8 cellular contexts compared by ENCODE assay signal in genomic region chr5:73135429-73136276, GRCh38. TPM values are rescaled to one million over a fixed set of nuclear protein-coding genes. Genes with fewer than 3 reads are reported as not detected.
DNase-seq lines count a peak whose midpoint lies in the region; ATAC-seq and TF ChIP-seq lines count a peak whose summit lies in the region.

No MANE protein-coding gene starts in this region.

- DNase-seq in left ventricle myocardium inferior (no peak), heart right ventricle (no peak), NCI-H748 treated with DMSO at 0.1 percent for 48 hours (lab: John Stamatoyannopoulos, UW) (peak; percentile 4), fibroblast of lung (ENCODE audit: low read depth in 2 of 2) (peak; percentile 30 to 38), thyroid gland (peak; percentile 35 to 72), psoas muscle (no peak)
- no peak for DNase-seq in central memory CD4-positive, alpha-beta T cell

- no peak overlapping the region for H3K9ac ChIP-seq in fibroblast of lung (ENCODE audit: insufficient read depth, low read length)

- no peaks in the 10 kb centered on the region for H4K20me1 ChIP-seq in fibroblast of lung (ENCODE audit: control insufficient read depth, extremely low read depth, insufficient read depth, low read length)

- no peaks in the 10 kb centered on the region for H3K4me1 ChIP-seq in left ventricle myocardium inferior
- no peaks in the 10 kb centered on the region for H3K4me1 ChIP-seq in heart right ventricle
- H3K4me1 ChIP-seq in fibroblast of lung (ENCODE audit: control insufficient read depth, extremely low read depth, insufficient read depth, low read length): peaks cover 4% of the 10 kb centered on the region
- H3K4me1 ChIP-seq in thyroid gland: peaks cover 15 to 26% of the 10 kb centered on the region in 2 donors
- H3K4me1 ChIP-seq in psoas muscle: no peaks in the 10 kb centered on the region

- no peak overlapping the region for H3K4me2 ChIP-seq in fibroblast of lung (ENCODE audit: extremely low read depth, insufficient read depth, low read length)

- WGBS in heart right ventricle, 2 donors: 41 to 45% methylated on average over 12 of the region's 12 CpGs
- WGBS in thyroid gland, 2 donors: 34 to 46% methylated on average over 11 of the region's 12 CpGs
- WGBS in psoas muscle, 3 donors: 40 to 46% (median 43%) methylated on average over 11 to 12 of the region's 12 CpGs

- H3K4me3 ChIP-seq in left ventricle myocardium inferior (no peak overlapping the region), heart right ventricle (no peak overlapping the region), fibroblast of lung (replicated peaks in 1 of 4; ENCODE audit: control extremely low read depth in 1 of 4, insufficient read depth in 1 of 4, low read depth in 3 of 4, low read length in 4 of 4) (no peak overlapping the region), thyroid gland (replicated peaks in 1 of 3) (no peak overlapping the region), psoas muscle (no peak overlapping the region)

- no peak for ATAC-seq in heart right ventricle
- ATAC-seq in psoas muscle: no peak
- ATAC-seq in GM21390 (IDR thresholded peaks at IDR 0.05; ENCODE audit: unreplicated experiment): no peak

- intact Hi-C loops in left ventricle myocardium inferior (cut with micrococcal nuclease): no loop called here
- intact Hi-C loops in heart right ventricle (cut with DNase I): no loop called here
- intact Hi-C loops in thyroid gland (cut with DNase I): no loop called here
- intact Hi-C loops in psoas muscle (cut with DNase I): no loop called here

- H3K36me3 ChIP-seq in left ventricle myocardium inferior (no peaks in the 10 kb centered on the region), heart right ventricle (no peaks in the 10 kb centered on the region), fibroblast of lung (ENCODE audit: control insufficient read depth, insufficient read depth, low read length) (no peaks in the 10 kb centered on the region), thyroid gland (no peaks in the 10 kb centered on the region), psoas muscle (ENCODE audit: insufficient read depth in 1 of 2, low read depth in 1 of 2) (no peaks in the 10 kb centered on the region)

- H3K27me3 ChIP-seq in left ventricle myocardium inferior (ENCODE audit: low read depth) (peaks cover 50% of the 10 kb centered on the region), heart right ventricle (peaks cover 7 to 48% (median 35%) of the 10 kb centered on the region in 7 donors), fibroblast of lung (ENCODE audit: control insufficient read depth, insufficient read depth, low read length) (no peaks in the 10 kb centered on the region), thyroid gland (no peaks in the 10 kb centered on the region), psoas muscle (ENCODE audit: insufficient read depth in 3 of 3, low read length in 2 of 3) (peaks cover 0 to 19% (median 1%) of the 10 kb centered on the region in 3 donors)

- H3K79me2 ChIP-seq in fibroblast of lung (ENCODE audit: control insufficient read depth, insufficient read depth, low read length): no peaks in the 10 kb centered on the region

- TF ChIP-seq CTCF in left ventricle myocardium inferior (IDR thresholded peaks at IDR 0.05; ENCODE audit: borderline replicate concordance) (peak; percentile 10), heart right ventricle (IDR thresholded peaks at IDR 0.05) (peak in 2 of 9 donors; percentile 6 to 21), fibroblast of lung (conservative IDR thresholded peaks at IDR 0.05 in 1 of 2, IDR thresholded peaks at IDR 0.05 in 1 of 2; ENCODE audit: low read depth in 1 of 2, low read length in 2 of 2) (peak in 1 of 2 donors; percentile 56), thyroid gland (IDR thresholded peaks at IDR 0.05) (peak in 3 of 6 experiments; percentile 44 to 56 (median 46)), psoas muscle (IDR thresholded peaks at IDR 0.05) (no peak)

- H3K27ac ChIP-seq in left ventricle myocardium inferior (replicated peaks) (no peak overlapping the region), heart right ventricle (no peak overlapping the region), fibroblast of lung (ENCODE audit: insufficient read depth, low read length) (no peak overlapping the region), thyroid gland (peak overlapping the region; percentile 67 to 76 (median 75)), psoas muscle (no peak overlapping the region)

- no peak for TF ChIP-seq POLR2A in thyroid gland (IDR thresholded peaks at IDR 0.05)

- peak overlapping the region; percentile 17 for H2AFZ ChIP-seq in fibroblast of lung (ENCODE audit: low read length)

- H3K9me3 ChIP-seq in left ventricle myocardium inferior (replicated peaks) (no peaks in the 10 kb centered on the region), heart right ventricle (no peaks in the 10 kb centered on the region), fibroblast of lung (ENCODE audit: control insufficient read depth, insufficient read depth, low read depth, low read length) (no peaks in the 10 kb centered on the region), thyroid gland (no peaks in the 10 kb centered on the region), psoas muscle (no peaks in the 10 kb centered on the region)

RNA-seq across cellular contexts. Expression of gene TMEM171, which starts 15.3 kb away (rescaled TPM):
- total RNA-seq in left ventricle myocardium inferior (not detected), heart right ventricle (not detected), fibroblast of lung (under 0.01 and 0.83 TPM in 2 replicates), thyroid gland (10 to 100 TPM; 22.3 to 74.6 (median 50.4) TPM), psoas muscle (1 to 10 TPM in 1 of 4 donors, under 1 TPM in 3; 0.30 to 1.1 (median 0.44) TPM)
- polyA plus RNA-seq in heart right ventricle (under 1 TPM in 1 of 2 donors, not detected in 1; 0.03 TPM), fibroblast of lung (1.9 and 5.8 TPM in 2 replicates), psoas muscle (under 1 TPM; 0.25 to 0.89 (median 0.48) TPM)
- polyA plus RNA-seq in fibroblast of lung (2012): 1.2 and 5.5 TPM in 2 replicates
- 2.4 and 3.2 TPM in 2 replicates for polyA minus RNA-seq in fibroblast of lung (ENCODE audit: low replicate concordance)

RNA-seq across cellular contexts. Expression of gene TMEM174, which starts 37.3 kb away (rescaled TPM):
- total RNA-seq in left ventricle myocardium inferior: not detected
- total RNA-seq in heart right ventricle: not detected
- not detected for polyA plus RNA-seq in heart right ventricle
- total RNA-seq in fibroblast of lung: not detected in 2 replicates
- polyA plus RNA-seq in fibroblast of lung: not detected in 2 replicates
- not detected in 2 replicates for polyA plus RNA-seq in fibroblast of lung (2012)
- not detected in 2 replicates for polyA minus RNA-seq in fibroblast of lung (ENCODE audit: low replicate concordance)
- 1 to 10 TPM in 1 of 4 donors, under 1 TPM in 2, not detected in 1; 0.22 to 1.5 (median 0.38) TPM for total RNA-seq in thyroid gland
- not detected for total RNA-seq in psoas muscle
- not detected for polyA plus RNA-seq in psoas muscle

Comparison
In these comparisons a context has a peak if more than half of its experiments do, and no peak if none do; other contexts are left out.
1. DNase-seq: peak in NCI-H748 treated with DMSO at 0.1 percent for 48 hours (single experiment), fibroblast of lung (2 of 2) and thyroid gland (2 of 2); none in left ventricle myocardium inferior (single experiment), heart right ventricle (0 of 2), central memory CD4-positive, alpha-beta T cell (single experiment) and psoas muscle (0 of 2).
2. H3K27ac ChIP-seq: peak in thyroid gland (3 of 3); none in left ventricle myocardium inferior (single experiment), heart right ventricle (0 of 10), fibroblast of lung (single experiment) and psoas muscle (single experiment).
3. RNA of gene TMEM171, which starts 15.3 kb away (total RNA-seq): 22.3 to 74.6 TPM in thyroid gland; under 0.01 to 0.83 TPM in fibroblast of lung, 0.30 to 1.1 TPM in psoas muscle, not detected in left ventricle myocardium inferior (single experiment) and not detected in heart right ventricle; every median in the first group is over 10 times any median in the second.